Comparison of ENCODE assay signal across 10 cellular contexts in genomic region chr3:123143669-123144411, GRCh38. TPM values are rescaled to one million over a fixed set of nuclear protein-coding genes. Genes with fewer than 3 reads are reported as not detected.
DNase-seq lines count a peak whose midpoint lies in the region; ATAC-seq and TF ChIP-seq lines count a peak whose summit lies in the region.
"Had no signal": no experiment of that assay in that cellular context is flagged by ENCODE, and none has a peak within 500 bp of the region (broad histone marks: within the 10 kb centered on the region; RNA-seq: fewer than 3 reads in every experiment).

No MANE protein-coding gene starts in this region.

- H3K4me3 ChIP-seq in astrocyte of the spinal cord (ENCODE audit: low read depth, low read length) (no peak overlapping the region), liver (ENCODE audit: low read depth in 1 of 3, low read length in 3 of 3) (no peak overlapping the region)
- H3K4me3 ChIP-seq in CD8-positive, alpha-beta T cell (ENCODE audit: low read depth, low read length) = no peak overlapping the region

- H3K9me3 ChIP-seq in liver (ENCODE audit: control insufficient read depth in 4 of 4, low read length in 3 of 4) = no peaks in the 10 kb centered on the region
- no peaks in the 10 kb centered on the region for H3K9me3 ChIP-seq in CD8-positive, alpha-beta T cell (ENCODE audit: low read length)

- in situ Hi-C loops in astrocyte of the spinal cord (cut with HindIII; ENCODE audit: low sequenced_read_pairs) = no loop called here

- no peaks in the 10 kb centered on the region for H3K4me1 Mint-ChIP-seq in CD14-positive monocyte
- H3K4me1 Mint-ChIP-seq in CD8-positive, alpha-beta T cell (ENCODE audit: low read depth) = no peaks in the 10 kb centered on the region

- POLR2A ChIA-PET in CD8-positive, alpha-beta T cell (lab: Charles Lee) = no interaction called here

- DNase-seq in CD14-positive monocyte (ENCODE audit: low spot score) (no peak), M059J (ENCODE audit: low read depth) (peak; percentile 64), astrocyte of the spinal cord (ENCODE audit: low read depth, low spot score) (peak; percentile 15), substantia nigra (lab: John Stamatoyannopoulos, UW) (no peak)
- DNase-seq in CD8-positive, alpha-beta T cell = no peak
- DNase-seq in activated CD4-positive, alpha-beta T cell treated with anti-CD3 and anti-CD28 coated beads, Interleukin-2, amount 50 U/mL, for 1 hour = no peak
- DNase-seq: activated naive CD4-positive, alpha-beta T cell treated with Interleukin-2 at 50 U/mL for 16 hours; CD4-positive, CD25-positive, alpha-beta regulatory T cell had no signal

- peak in 1 of 2 donors; percentile 29 for TF ChIP-seq RAD21 in liver (IDR thresholded peaks at IDR 0.05)

- intact Hi-C loops in CD14-positive monocyte (cut with micrococcal nuclease) = no loop called here
- intact Hi-C loops in CD8-positive, alpha-beta T cell (cut with DNase I, micrococcal nuclease) = no loop called here

- no peaks in the 10 kb centered on the region for H3K9me3 Mint-ChIP-seq in CD14-positive monocyte
- H3K9me3 Mint-ChIP-seq in CD8-positive, alpha-beta T cell = no peaks in the 10 kb centered on the region

- peaks cover 0 to 1% (median 0%) of the 10 kb centered on the region in 3 donors for H3K27me3 Mint-ChIP-seq in CD14-positive monocyte (ENCODE audit: low read depth in 3 of 3)
- no peaks in the 10 kb centered on the region for H3K27me3 Mint-ChIP-seq in CD8-positive, alpha-beta T cell (ENCODE audit: low read depth)
- H3K27me3 Mint-ChIP-seq: CD4-positive, CD25-positive, alpha-beta regulatory T cell had no signal

- TF ChIP-seq CTCF in CD14-positive monocyte (IDR thresholded peaks at IDR 0.05) = no peak
- no peak for TF ChIP-seq CTCF in astrocyte of the spinal cord (IDR thresholded peaks at IDR 0.05; ENCODE audit: low read depth, low read length)
- no peak for TF ChIP-seq CTCF in liver (IDR thresholded peaks at IDR 0.05; ENCODE audit: low read depth, low read length, missing input control)
- TF ChIP-seq CTCF in CD8-positive, alpha-beta T cell (IDR thresholded peaks at IDR 0.05) = no peak

- no peak overlapping the region for H3K4me3 Mint-ChIP-seq in CD14-positive monocyte
- no peak overlapping the region for H3K4me3 Mint-ChIP-seq in CD8-positive, alpha-beta T cell
- H3K4me3 Mint-ChIP-seq: CD4-positive, CD25-positive, alpha-beta regulatory T cell had no signal

- ATAC-seq in CD8-positive, alpha-beta T cell = no peak
- ATAC-seq in GM21619 (IDR thresholded peaks at IDR 0.05; ENCODE audit: unreplicated experiment) = no peak

- no peak overlapping the region for H3K27ac ChIP-seq in liver (ENCODE audit: low read depth in 1 of 2, low read length in 2 of 2)
- no peak overlapping the region for H3K27ac ChIP-seq in CD8-positive, alpha-beta T cell (ENCODE audit: low read depth, low read length)
- no peak overlapping the region for H3K27ac ChIP-seq in substantia nigra (ENCODE audit: low read depth, low read length, poor library complexity, severe bottlenecking)

- CTCF ChIA-PET in CD8-positive, alpha-beta T cell (lab: Charles Lee) = interaction anchor here (0.9 to 1.5 kb wide), 2 partner anchors 9 to 16 kb away, joined by 3 to 5 read pairs; no protein-coding TSS in a partner anchor

- peaks cover 52 to 63% of the 10 kb centered on the region in 2 donors for H3K36me3 Mint-ChIP-seq in CD14-positive monocyte
- H3K36me3 Mint-ChIP-seq in CD8-positive, alpha-beta T cell = peaks cover 44% of the 10 kb centered on the region

- peaks cover 0 to 7% (median 0%) of the 10 kb centered on the region in 4 donors for H3K4me1 ChIP-seq in liver (ENCODE audit: control insufficient read depth in 4 of 4, insufficient read depth in 4 of 4, low read length in 3 of 4)
- H3K4me1 ChIP-seq in CD8-positive, alpha-beta T cell (ENCODE audit: insufficient read depth, low read length) = no peaks in the 10 kb centered on the region

- peak overlapping the region in 4 of 7 donors; percentile 2 to 63 (median 46) for H3K27ac Mint-ChIP-seq in CD14-positive monocyte
- H3K27ac Mint-ChIP-seq in CD8-positive, alpha-beta T cell = no peak overlapping the region
- H3K27ac Mint-ChIP-seq: CD4-positive, CD25-positive, alpha-beta regulatory T cell had no signal

- 73% methylated on average over 10 of the region's 10 CpGs for WGBS in liver

- H3K9ac ChIP-seq in liver (ENCODE audit: low read depth in 1 of 2, low read length in 2 of 2) = no peak overlapping the region

- peaks cover 25 to 63% (median 46%) of the 10 kb centered on the region in 4 donors for H3K36me3 ChIP-seq in liver (ENCODE audit: control insufficient read depth in 4 of 4, insufficient read depth in 3 of 4, low read depth in 1 of 4, low read length in 3 of 4)
- peaks cover 4% of the 10 kb centered on the region for H3K36me3 ChIP-seq in CD8-positive, alpha-beta T cell (ENCODE audit: insufficient read depth, low read length)

- no peaks in the 10 kb centered on the region for H3K27me3 ChIP-seq in liver (ENCODE audit: control insufficient read depth in 4 of 4, insufficient read depth in 4 of 4, low read length in 3 of 4)
- no peaks in the 10 kb centered on the region for H3K27me3 ChIP-seq in CD8-positive, alpha-beta T cell (ENCODE audit: insufficient read depth, low read length)

TF ChIP-seq in liver, 16 proteins besides CTCF, POLR2A, EP300 and RAD21:
- TF ChIP-seq SP1 (IDR thresholded peaks at IDR 0.05) (peak; percentile 13), RXRA (IDR thresholded peaks at IDR 0.05) (peak; percentile 65 to 77), HNF4A (conservative IDR thresholded peaks at IDR 0.05) (peak in 1 of 2 donors; percentile 6), HNF4G (IDR thresholded peaks at IDR 0.05) (no peak)

RNA-seq across cellular contexts. Expression of gene SEC22A, which starts 57.9 kb away (rescaled TPM):
- 10 to 100 TPM in 1 of 2 donors, 1 to 10 TPM in 1; 8.8 to 11.0 TPM for polyA plus RNA-seq in CD14-positive monocyte
- total RNA-seq in M059J (2014; rRNA removed; shearing (Covaris generic)) = 84.8 and 87.9 TPM in 2 replicates
- 10 to 100 TPM; 20.3 to 21.7 TPM for total RNA-seq in liver
- 10 to 100 TPM in 1 of 2 donors, 1 to 10 TPM in 1; 9.7 to 11.9 TPM for polyA plus RNA-seq in liver
- 1 to 10 TPM; 8.6 to 9.1 TPM for total RNA-seq in CD8-positive, alpha-beta T cell

Comparison
In these comparisons a context has a peak if more than half of its experiments do, and no peak if none do; other contexts are left out.
1. DNase-seq: peak in M059J (single experiment) and astrocyte of the spinal cord (single experiment); none in CD14-positive monocyte (single experiment), CD8-positive, alpha-beta T cell (0 of 7), activated CD4-positive, alpha-beta T cell treated with anti-CD3 and anti-CD28 coated beads, Interleukin-2, amount 50 U/mL, for 1 hour (single experiment) and substantia nigra (0 of 49).